Comparison of ENCODE assay signal across 1 cellular context in the genomic region with DNA sequence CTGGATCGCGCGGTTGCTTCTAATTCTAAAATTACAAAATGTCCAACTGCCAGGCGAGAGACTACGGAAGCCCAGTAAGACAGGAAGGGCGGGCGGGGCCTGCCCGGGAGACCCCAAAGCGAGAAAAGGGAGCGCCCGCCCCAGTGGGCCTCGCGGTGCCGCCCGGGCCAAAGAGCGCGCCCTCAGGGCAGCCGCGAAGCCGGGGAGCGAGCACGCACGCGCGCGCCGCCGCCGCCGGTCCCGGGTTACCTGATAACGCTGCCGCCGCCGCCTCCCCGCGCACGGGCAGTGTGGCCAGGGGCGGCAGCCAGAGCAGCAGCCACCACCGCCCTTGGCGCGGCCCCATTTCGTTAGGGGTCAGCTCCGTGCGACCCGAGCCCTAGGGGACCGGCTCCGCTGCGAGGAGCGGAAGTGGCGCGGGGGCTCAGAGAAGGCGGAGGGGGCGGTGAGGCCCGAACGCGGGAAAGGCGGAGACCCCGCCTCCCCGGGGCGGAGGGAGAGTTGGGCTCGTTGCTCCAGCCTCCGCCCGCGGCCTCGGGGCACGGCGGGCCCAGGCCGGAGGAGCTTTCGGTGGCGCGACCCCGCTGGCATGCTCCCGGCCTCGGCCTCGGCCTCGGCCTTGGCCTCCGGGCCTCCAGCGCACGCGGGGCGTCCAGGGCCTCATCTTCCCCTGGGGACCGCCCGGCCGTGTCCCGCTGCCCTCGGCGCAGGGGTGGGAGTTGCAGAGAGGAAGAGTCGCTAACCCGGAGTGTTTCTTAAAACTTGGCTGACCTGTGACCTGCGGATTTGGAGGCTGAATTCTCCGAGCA.
A peak's percentile ranks its signal among the peaks of the same experiment; 100 is the strongest.
TF ChIP-seq lines count a peak whose summit lies in the region.

Gene NEMP2 (minus strand): TSS at position 413 of the 809 bp plus-strand sequence. CDS start 67 bp downstream, at position 346.

TF ChIP-seq in A549, 52 proteins besides CTCF, POLR2A, EP300 and RAD21 (continued from another document):
- TF ChIP-seq, protein P1, sequence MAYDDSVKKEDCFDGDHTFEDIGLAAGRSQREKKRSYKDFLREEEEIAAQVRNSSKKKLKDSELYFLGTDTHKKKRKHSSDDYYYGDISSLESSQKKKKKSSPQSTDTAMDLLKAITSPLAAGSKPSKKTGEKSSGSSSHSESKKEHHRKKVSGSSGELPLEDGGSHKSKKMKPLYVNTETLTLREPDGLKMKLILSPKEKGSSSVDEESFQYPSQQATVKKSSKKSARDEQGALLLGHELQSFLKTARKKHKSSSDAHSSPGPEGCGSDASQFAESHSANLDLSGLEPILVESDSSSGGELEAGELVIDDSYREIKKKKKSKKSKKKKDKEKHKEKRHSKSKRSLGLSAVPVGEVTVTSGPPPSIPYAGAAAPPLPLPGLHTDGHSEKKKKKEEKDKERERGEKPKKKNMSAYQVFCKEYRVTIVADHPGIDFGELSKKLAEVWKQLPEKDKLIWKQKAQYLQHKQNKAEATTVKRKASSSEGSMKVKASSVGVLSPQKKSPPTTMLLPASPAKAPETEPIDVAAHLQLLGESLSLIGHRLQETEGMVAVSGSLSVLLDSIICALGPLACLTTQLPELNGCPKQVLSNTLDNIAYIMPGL (CRISPR knock-in tag; IDR thresholded peaks at IDR 0.05; ENCODE audit: borderline replicate concordance), result 0 out of 2 replicates have a peak, but pooled peaks have one; percentile 2
- TF ChIP-seq, protein P2, sequence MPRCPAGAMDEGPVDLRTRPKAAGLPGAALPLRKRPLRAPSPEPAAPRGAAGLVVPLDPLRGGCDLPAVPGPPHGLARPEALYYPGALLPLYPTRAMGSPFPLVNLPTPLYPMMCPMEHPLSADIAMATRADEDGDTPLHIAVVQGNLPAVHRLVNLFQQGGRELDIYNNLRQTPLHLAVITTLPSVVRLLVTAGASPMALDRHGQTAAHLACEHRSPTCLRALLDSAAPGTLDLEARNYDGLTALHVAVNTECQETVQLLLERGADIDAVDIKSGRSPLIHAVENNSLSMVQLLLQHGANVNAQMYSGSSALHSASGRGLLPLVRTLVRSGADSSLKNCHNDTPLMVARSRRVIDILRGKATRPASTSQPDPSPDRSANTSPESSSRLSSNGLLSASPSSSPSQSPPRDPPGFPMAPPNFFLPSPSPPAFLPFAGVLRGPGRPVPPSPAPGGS (IDR thresholded peaks at IDR 0.05), result 0 out of 3 replicates have a peak, but pooled peaks have one; percentile 38
- TF ChIP-seq RNF2 (IDR thresholded peaks at IDR 0.05; ENCODE audit: borderline replicate concordance, low read depth), result 0 out of 2 replicates have a peak, but pooled peaks have one; percentile 33
- TF ChIP-seq HOXB5 (CRISPR knock-in tag; IDR thresholded peaks at IDR 0.05), result peak; percentile 77; the same call in 1 of the 2 replicates
